In the genomic region with DNA sequence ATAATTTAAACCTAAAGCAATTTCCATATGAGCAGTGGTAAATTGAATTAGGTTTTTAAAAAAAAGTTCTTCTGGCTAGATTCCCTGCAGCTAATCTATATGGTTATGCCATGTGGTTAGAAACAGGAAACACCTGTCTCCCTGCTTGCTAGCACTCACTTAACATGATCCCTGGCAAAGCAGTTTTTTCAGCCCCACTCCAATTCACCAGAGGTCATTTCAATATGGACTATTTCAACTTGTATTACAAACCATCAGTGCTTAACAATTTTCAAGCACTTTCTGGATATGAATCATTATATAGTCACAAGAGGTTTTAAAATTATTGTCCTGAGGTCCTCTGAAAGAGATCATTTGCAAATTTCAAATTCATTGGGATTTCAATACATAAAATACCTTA, we compare ENCODE assay signal across 9 cellular contexts.
DNase-seq lines count a peak whose midpoint lies in the region; ATAC-seq lines count a peak whose summit lies in the region.
"Had no signal": no experiment of that assay in that cellular context is flagged by ENCODE, and none has a peak within 500 bp of the region (broad histone marks: within the 10 kb centered on the region; RNA-seq: fewer than 3 reads in every experiment).

No MANE protein-coding gene starts in this region.

- no peak overlapping the region for H3K27ac Mint-ChIP-seq in natural killer cell treated with Interleukin-12 subunit alpha and Interleukin-12 subunit beta and Interleukin-15 and Interleukin-18, amount 100 ng/mL, for 72 hours
- no peak overlapping the region for H3K27ac Mint-ChIP-seq in naive thymus-derived CD4-positive, alpha-beta T cell
- H3K27ac Mint-ChIP-seq: progenitor cell of endocrine pancreas had no signal

- DNase-seq in Daoy (ENCODE audit: low read depth) = peak; percentile 14
- DNase-seq in LHCN-M2 (ENCODE audit: low read depth) = peak; percentile 72
- peak; percentile 94 for DNase-seq in RPMI8226
- DNase-seq in natural killer cell treated with Interleukin-12 subunit alpha and Interleukin-12 subunit beta and Interleukin-15 and Interleukin-18, amount 100 ng/mL, for 72 hours (ENCODE audit: low spot score) = no peak
- no peak for DNase-seq in naive thymus-derived CD4-positive, alpha-beta T cell
- DNase-seq in activated CD4-positive, alpha-beta T cell treated with anti-CD3 and anti-CD28 coated beads for 1 hour = no peak
- no peak for DNase-seq in epidermal melanocyte (ENCODE audit: insufficient read length, low spot score)

- H3K4me3 ChIP-seq in naive thymus-derived CD4-positive, alpha-beta T cell (ENCODE audit: low read length) = no peak overlapping the region

- CTCF ChIA-PET in naive thymus-derived CD4-positive, alpha-beta T cell (lab: Charles Lee) = interaction anchor here (0.7 kb wide), 1 partner anchor 9 kb away, joined by 3 read pairs; no protein-coding TSS in a partner anchor

- peaks cover 14% of the 10 kb centered on the region for H3K9me3 Mint-ChIP-seq in natural killer cell treated with Interleukin-12 subunit alpha and Interleukin-12 subunit beta and Interleukin-15 and Interleukin-18, amount 100 ng/mL, for 72 hours
- peaks cover 0 to 11% (median 0%) of the 10 kb centered on the region in 11 donors for H3K9me3 Mint-ChIP-seq in naive thymus-derived CD4-positive, alpha-beta T cell

- peak; percentile 64 for ATAC-seq in GM21786 (IDR thresholded peaks at IDR 0.05; ENCODE audit: unreplicated experiment)
- ATAC-seq in natural killer cell treated with Interleukin-12 subunit alpha and Interleukin-12 subunit beta and Interleukin-15 and Interleukin-18, amount 100 ng/mL, for 72 hours = no peak
- ATAC-seq in naive thymus-derived CD4-positive, alpha-beta T cell = no peak

- peaks cover 12% of the 10 kb centered on the region for H3K36me3 Mint-ChIP-seq in natural killer cell treated with Interleukin-12 subunit alpha and Interleukin-12 subunit beta and Interleukin-15 and Interleukin-18, amount 100 ng/mL, for 72 hours
- H3K36me3 Mint-ChIP-seq in naive thymus-derived CD4-positive, alpha-beta T cell = no peaks in the 10 kb centered on the region

- H3K36me3 ChIP-seq in naive thymus-derived CD4-positive, alpha-beta T cell (ENCODE audit: control insufficient read depth in 2 of 3, insufficient read depth in 3 of 3, low read length in 3 of 3) = no peaks in the 10 kb centered on the region

- no peaks in the 10 kb centered on the region for H3K4me1 ChIP-seq in naive thymus-derived CD4-positive, alpha-beta T cell (ENCODE audit: control insufficient read depth in 2 of 2, insufficient read depth in 2 of 2, low read length in 2 of 2)

- no peak overlapping the region for H3K4me3 Mint-ChIP-seq in natural killer cell treated with Interleukin-12 subunit alpha and Interleukin-12 subunit beta and Interleukin-15 and Interleukin-18, amount 100 ng/mL, for 72 hours
- H3K4me3 Mint-ChIP-seq in naive thymus-derived CD4-positive, alpha-beta T cell = no peak overlapping the region

- intact Hi-C loops in naive thymus-derived CD4-positive, alpha-beta T cell (cut with micrococcal nuclease) = no loop called here

- no peaks in the 10 kb centered on the region for H3K27me3 ChIP-seq in naive thymus-derived CD4-positive, alpha-beta T cell (ENCODE audit: control insufficient read depth in 2 of 2, insufficient read depth in 2 of 2, low read length in 2 of 2)

- H3K27ac ChIP-seq in naive thymus-derived CD4-positive, alpha-beta T cell (ENCODE audit: low read depth, low read length) = no peak overlapping the region

- H3K27me3 Mint-ChIP-seq in natural killer cell treated with Interleukin-12 subunit alpha and Interleukin-12 subunit beta and Interleukin-15 and Interleukin-18, amount 100 ng/mL, for 72 hours = no peaks in the 10 kb centered on the region
- H3K27me3 Mint-ChIP-seq in naive thymus-derived CD4-positive, alpha-beta T cell = no peaks in the 10 kb centered on the region
- H3K27me3 Mint-ChIP-seq: progenitor cell of endocrine pancreas had no signal

- POLR2A ChIA-PET in naive thymus-derived CD4-positive, alpha-beta T cell (lab: Charles Lee) = no interaction called here

- no peaks in the 10 kb centered on the region for H3K9me3 ChIP-seq in naive thymus-derived CD4-positive, alpha-beta T cell (ENCODE audit: control insufficient read depth in 2 of 3, low read length in 3 of 3)

- H3K4me1 Mint-ChIP-seq in natural killer cell treated with Interleukin-12 subunit alpha and Interleukin-12 subunit beta and Interleukin-15 and Interleukin-18, amount 100 ng/mL, for 72 hours (ENCODE audit: low read depth in 2 of 2) = no peaks in the 10 kb centered on the region
- peaks cover 0 to 1% (median 0%) of the 10 kb centered on the region in 7 donors for H3K4me1 Mint-ChIP-seq in naive thymus-derived CD4-positive, alpha-beta T cell

Comparison
In these comparisons a context has a peak if more than half of its experiments do, and no peak if none do; other contexts are left out.
1. DNase-seq: peak in Daoy (single experiment), LHCN-M2 (single experiment) and RPMI8226 (single experiment); none in natural killer cell treated with Interleukin-12 subunit alpha and Interleukin-12 subunit beta and Interleukin-15 and Interleukin-18, amount 100 ng/mL, for 72 hours (single experiment), naive thymus-derived CD4-positive, alpha-beta T cell (0 of 9), activated CD4-positive, alpha-beta T cell treated with anti-CD3 and anti-CD28 coated beads for 1 hour (single experiment) and epidermal melanocyte (single experiment).